Comparison of ENCODE assay signal across 10 cellular contexts in the genomic region with DNA sequence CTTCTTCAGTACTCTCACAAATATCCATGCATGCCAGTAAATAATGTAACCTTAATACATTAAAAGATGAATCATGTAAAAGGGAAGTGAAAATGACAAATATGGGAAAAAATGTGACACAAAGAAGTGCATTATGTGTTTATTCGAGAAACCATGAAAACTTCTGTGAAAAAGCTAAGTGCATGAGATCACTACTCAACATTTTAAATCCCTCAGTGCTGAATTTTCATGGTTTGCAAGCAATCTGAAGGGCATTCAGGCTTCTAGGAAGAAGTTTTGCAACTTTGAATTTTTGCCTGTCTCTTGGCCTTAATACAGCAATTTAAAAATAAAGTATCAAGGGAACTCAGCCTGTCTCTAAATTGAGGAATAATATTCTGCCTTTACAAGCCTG.
A peak's percentile ranks its signal among the peaks of the same experiment; 100 is the strongest.
DNase-seq lines count a peak whose midpoint lies in the region; ATAC-seq, FAIRE-seq and TF ChIP-seq lines count a peak whose summit lies in the region.
"Had no signal": no experiment of that assay in that cellular context is flagged by ENCODE, and none has a peak within 500 bp of the region (broad histone marks: within the 10 kb centered on the region; RNA-seq: fewer than 3 reads in every experiment).

No MANE protein-coding gene starts in this region.

- no peaks in the 10 kb centered on the region for H3K79me2 ChIP-seq in astrocyte (ENCODE audit: insufficient read depth, low read length)

- no peak for TF ChIP-seq POLR2A in A549 (IDR thresholded peaks at IDR 0.05; ENCODE audit: low read length)

- H3K4me1 ChIP-seq in A549 (peaks cover 14% of the 10 kb centered on the region), astrocyte (ENCODE audit: insufficient read depth, low read length) (peaks cover 28% of the 10 kb centered on the region)

- H3K36me3 ChIP-seq in astrocyte (ENCODE audit: insufficient read depth, low read length) = no peaks in the 10 kb centered on the region

- no peaks in the 10 kb centered on the region for H4K20me1 ChIP-seq in astrocyte (ENCODE audit: insufficient read depth, low read length)

- DNase-seq in A549 (ENCODE audit: low read depth in 1 of 2, low spot score in 1 of 2) (peak in 1 of 2 experiments; percentile 19), HFF-Myc (ENCODE audit: extremely low read depth, low read depth) (peak; percentile 71), astrocyte (ENCODE audit: low read depth) (peak; percentile 96), iris pigment epithelial cell (ENCODE audit: low read depth) (peak; percentile 95), DMS79 (lab: John Stamatoyannopoulos, UW) (no peak), SK-N-DZ (ENCODE audit: low spot score) (no peak), NCI-H524 treated with DMSO at 0.1 percent for 48 hours (lab: John Stamatoyannopoulos, UW) (no peak), hypothalamus (lab: John Stamatoyannopoulos, UW) (no peak)
- DNase-seq: NCI-H1436 treated with DMSO at 0.1 percent for 48 hours had no signal

- H3K4me2 ChIP-seq in A549 (peak overlapping the region; percentile 59), astrocyte (ENCODE audit: low read length) (peak overlapping the region; percentile 58)

- H3K27me3 Mint-ChIP-seq in astrocyte (ENCODE audit: low read depth, unreplicated experiment) = no peaks in the 10 kb centered on the region

- WGBS in A549 (ENCODE audit: missing lambda C conversion rate) = 6% methylated on average over 1 of the region's 1 CpG

- peaks cover 2% of the 10 kb centered on the region for H3K9me3 Mint-ChIP-seq in astrocyte (ENCODE audit: unreplicated experiment)

- H3K9me3 ChIP-seq in A549 (no peaks in the 10 kb centered on the region), astrocyte (ENCODE audit: insufficient read depth, low read depth, low read length) (no peaks in the 10 kb centered on the region)

- H3K27me3 ChIP-seq in astrocyte (ENCODE audit: insufficient read depth, low read length) = no peaks in the 10 kb centered on the region

- H3K4me1 Mint-ChIP-seq in astrocyte (ENCODE audit: low read depth, unreplicated experiment) = peaks cover 5% of the 10 kb centered on the region

- H3K9ac ChIP-seq in astrocyte (ENCODE audit: low read length) = peak overlapping the region; percentile 82

- TF ChIP-seq EP300 in A549 (IDR thresholded peaks at IDR 0.05) = no peak

- FAIRE-seq in A549 (lab: Jason Lieb, UNC) (no peak), astrocyte (lab: Jason Lieb, UNC) (peak; percentile 84)
- FAIRE-seq: frontal cortex had no signal

- CTCF ChIA-PET in A549 (lab: Yijun Ruan, JAX) = no interaction called here

- no peak for TF ChIP-seq CTCF in A549 (IDR thresholded peaks at IDR 0.05)
- no peak for TF ChIP-seq CTCF in HFF-Myc (IDR thresholded peaks at IDR 0.05; ENCODE audit: low read depth, low read length, missing control alignments)
- TF ChIP-seq CTCF in astrocyte (IDR thresholded peaks at IDR 0.05; ENCODE audit: insufficient read depth, low read depth, low read length) = no peak

- TF ChIP-seq RAD21 in A549 (conservative IDR thresholded peaks at IDR 0.05 in 1 of 2, IDR thresholded peaks at IDR 0.05 in 1 of 2) = no peak

- ATAC-seq in A549 = no peak

- POLR2A ChIA-PET in A549 (lab: Yijun Ruan, JAX) = no interaction called here

- H3K27ac ChIP-seq in A549 = 0 out of 6 replicates have a peak overlapping the region, but pooled peaks of 1 of the 2 experiments have one; percentile 10
- H3K27ac ChIP-seq in astrocyte (ENCODE audit: low read depth, low read length) = peak overlapping the region; percentile 98

- peak overlapping the region; percentile 37 for H3K27ac Mint-ChIP-seq in astrocyte (ENCODE audit: unreplicated experiment)

- no peaks in the 10 kb centered on the region for H3K36me3 Mint-ChIP-seq in astrocyte (ENCODE audit: low read depth, unreplicated experiment)

- H2AFZ ChIP-seq in astrocyte (ENCODE audit: low read depth, low read length) = no peak overlapping the region

- H3K4me3 Mint-ChIP-seq in astrocyte (ENCODE audit: unreplicated experiment) = no peak overlapping the region

- H3K4me3 ChIP-seq in A549 (no peak overlapping the region), HFF-Myc (replicated peaks; ENCODE audit: low read depth, low read length) (no peak overlapping the region), astrocyte (ENCODE audit: insufficient read depth, low read depth, low read length) (no peak overlapping the region)

TF ChIP-seq in A549, 52 proteins besides CTCF, POLR2A, EP300 and RAD21:
- TF ChIP-seq JUNB (IDR thresholded peaks at IDR 0.05) = no peak
- no peak for TF ChIP-seq RARB (CRISPR knock-in tag; IDR thresholded peaks at IDR 0.05)
- TF ChIP-seq, protein P1, sequence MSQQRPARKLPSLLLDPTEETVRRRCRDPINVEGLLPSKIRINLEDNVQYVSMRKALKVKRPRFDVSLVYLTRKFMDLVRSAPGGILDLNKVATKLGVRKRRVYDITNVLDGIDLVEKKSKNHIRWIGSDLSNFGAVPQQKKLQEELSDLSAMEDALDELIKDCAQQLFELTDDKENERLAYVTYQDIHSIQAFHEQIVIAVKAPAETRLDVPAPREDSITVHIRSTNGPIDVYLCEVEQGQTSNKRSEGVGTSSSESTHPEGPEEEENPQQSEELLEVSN (IDR thresholded peaks at IDR 0.05; ENCODE audit: borderline replicate concordance, low read depth) = no peak
- TF ChIP-seq PHF8 (IDR thresholded peaks at IDR 0.05; ENCODE audit: borderline replicate concordance, low read depth) = no peak
- TF ChIP-seq RCOR1 (IDR thresholded peaks at IDR 0.05; ENCODE audit: low read depth, low read length) = no peak
- no peak for TF ChIP-seq CEBPB (IDR thresholded peaks at IDR 0.05)

Comparison
In these comparisons a context has a peak if more than half of its experiments do, and no peak if none do; other contexts are left out.
1. DNase-seq: peak in HFF-Myc (single experiment), astrocyte (single experiment) and iris pigment epithelial cell (single experiment); none in DMS79 (single experiment), SK-N-DZ (single experiment), NCI-H524 treated with DMSO at 0.1 percent for 48 hours (single experiment) and hypothalamus (0 of 51).